ENCODE assay signal across 18 cellular contexts in the genomic region with DNA sequence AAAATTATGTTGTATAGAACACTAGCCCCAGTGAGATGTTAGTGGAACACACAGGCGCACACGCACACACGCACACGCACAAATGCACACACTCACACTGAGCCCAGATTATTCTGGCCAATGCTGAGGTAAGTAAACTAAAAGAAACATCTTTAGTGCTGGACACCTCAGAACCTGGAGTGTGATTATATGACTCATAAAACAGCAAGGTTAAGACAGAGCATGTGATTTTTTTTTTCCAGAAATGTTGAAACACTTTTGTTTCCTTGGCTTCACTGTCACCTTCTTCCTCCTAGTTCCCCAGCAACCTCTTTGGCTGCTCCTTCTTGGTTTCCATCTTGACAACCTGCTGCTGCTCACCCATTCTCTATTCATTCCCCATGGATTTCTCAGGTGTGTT.
"Had no signal": no experiment of that assay in that cellular context is flagged by ENCODE, and none has a peak within 500 bp of the region (broad histone marks: within the 10 kb centered on the region; RNA-seq: fewer than 3 reads in every experiment).

No MANE protein-coding gene starts in this region.

- H3K4me1 ChIP-seq: left ventricle myocardium inferior, right atrium auricular region, tibial nerve, uterus had no signal

- ATAC-seq: stimulated activated naive CD8-positive, alpha-beta T cell treated with anti-CD3 and anti-CD28 coated beads, Interleukin-15, Interleukin-2, amounts not matched to agents 100 U/mL and 50 U/mL, for 24 hours had no signal

- H3K36me3 ChIP-seq: cardiac muscle cell, left ventricle myocardium inferior, right atrium auricular region, tibial nerve, uterus had no signal

- H3K4me1 Mint-ChIP-seq: memory B cell had no signal

- H3K4me3 Mint-ChIP-seq: activated naive CD8-positive, alpha-beta T cell; dendritic cell treated with granulocyte-macrophage colony-stimulating factor and Interleukin-4, amounts not matched to agents 40 ng/mL and 50 ng/mL, for 4 days; memory B cell had no signal

- H3K27ac ChIP-seq: cardiac muscle cell, left ventricle myocardium inferior, right atrium auricular region, tibial nerve, uterus, VCaP had no signal

- H3K27ac Mint-ChIP-seq: activated naive CD8-positive, alpha-beta T cell; dendritic cell treated with granulocyte-macrophage colony-stimulating factor and Interleukin-4, amounts not matched to agents 40 ng/mL and 50 ng/mL, for 4 days; memory B cell had no signal

- H3K36me3 Mint-ChIP-seq: activated naive CD8-positive, alpha-beta T cell; memory B cell had no signal

- H3K27me3 ChIP-seq: cardiac muscle cell, right atrium auricular region, tibial nerve, uterus had no signal

- H3K4me3 ChIP-seq: cardiac muscle cell, left ventricle myocardium inferior, right atrium auricular region, tibial nerve, uterus had no signal

- DNase-seq: activated CD4-positive, alpha-beta T cell treated with anti-CD3 and anti-CD28 coated beads, Interleukin-2, amount 50 U/mL, for 4 hours; activated gamma-delta T cell; effector CD8-positive, alpha-beta T cell; foreskin fibroblast; left ventricle myocardium inferior; occipital lobe; stimulated activated CD4-positive, alpha-beta T cell treated with anti-CD3 and anti-CD28 coated beads, Interleukin-12 subunit alpha, Interleukin-12 subunit beta, amount 100 ng/mL, for 4 hours; stimulated activated CD4-positive, alpha-beta T cell treated with anti-CD3 and anti-CD28 coated beads, Interleukin-2, amount 100 ng/mL, for 24 hours; stimulated activated naive CD8-positive, alpha-beta T cell treated with anti-CD3 and anti-CD28 coated beads, Interleukin-15, Interleukin-2, amounts not matched to agents 100 U/mL and 50 U/mL, for 24 hours; T-helper 2 cell; uterus had no signal

- H3K9me3 ChIP-seq: right atrium auricular region, tibial nerve, uterus had no signal

- H3K27me3 Mint-ChIP-seq: dendritic cell treated with granulocyte-macrophage colony-stimulating factor and Interleukin-4, amounts not matched to agents 40 ng/mL and 50 ng/mL, for 4 days; memory B cell had no signal
